In the genomic region with DNA sequence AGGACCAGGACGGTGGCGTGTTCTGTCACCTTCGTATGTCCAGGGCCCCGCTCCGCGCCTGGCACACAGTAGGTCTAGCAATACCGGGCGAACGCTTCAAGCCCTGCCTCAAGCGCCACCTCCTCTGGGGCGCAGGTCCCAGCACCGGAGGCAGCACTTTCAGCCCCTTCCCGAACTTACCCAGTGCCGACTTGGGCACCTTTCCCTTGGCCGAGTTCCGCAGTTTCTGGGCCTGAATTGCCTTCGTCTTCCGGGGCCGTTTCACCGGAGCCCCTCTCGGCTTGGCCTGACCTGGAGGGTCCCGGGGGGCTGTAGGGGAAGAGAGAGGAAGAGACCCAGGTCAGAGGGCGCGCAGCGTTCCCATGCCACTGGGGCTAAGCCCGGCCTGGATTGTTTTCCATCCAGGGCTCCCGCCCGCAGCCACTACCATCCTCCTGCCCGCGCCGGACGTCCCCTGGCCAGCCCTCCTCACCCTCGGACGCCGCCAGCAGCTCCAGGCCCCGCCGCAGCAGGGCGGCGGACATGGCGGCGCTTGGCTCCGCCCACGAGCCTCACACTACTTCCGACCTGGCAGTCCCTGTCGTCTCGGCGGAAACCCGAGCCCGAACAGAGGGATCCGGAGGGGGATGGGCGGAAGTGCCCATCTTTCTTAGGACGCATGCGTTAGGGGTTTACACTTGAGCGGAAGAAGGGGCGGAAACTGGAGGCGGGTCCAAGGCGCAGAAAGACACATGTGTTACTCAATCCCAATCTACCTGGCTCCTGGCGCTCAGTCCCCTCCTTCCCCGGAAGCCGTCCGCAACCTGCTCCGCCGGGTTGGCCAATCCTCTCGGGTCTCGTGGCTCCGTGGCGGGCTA, we compare ENCODE assay signal across 8 cellular contexts. TPM values are rescaled to one million over a fixed set of nuclear protein-coding genes. Genes with fewer than 3 reads are reported as not detected.
DNase-seq lines count a peak whose midpoint lies in the region; ATAC-seq and TF ChIP-seq lines count a peak whose summit lies in the region.

TSS of gene RPS19BP1 (minus strand) at position 534 of the 857 bp plus-strand sequence. CDS start at position 524, 10 bp downstream.

- H3K36me3 Mint-ChIP-seq in activated B cell treated with CpG ODN at 0.5 μM for 24 hours (ENCODE audit: low read depth): peaks cover 40% of the 10 kb centered on the region

- peak within 1 kb of the TSS; percentile 85 for H3K9ac ChIP-seq in smooth muscle cell (ENCODE audit: low read depth)

- peaks cover 24% of the 10 kb centered on the region for H3K79me2 ChIP-seq in smooth muscle cell (ENCODE audit: low read depth)

- H3K4me1 ChIP-seq in smooth muscle cell (ENCODE audit: low read depth): peaks cover 11% of the 10 kb centered on the region

- H3K4me3 Mint-ChIP-seq in activated B cell treated with CpG ODN at 0.5 μM for 24 hours: peak within 1 kb of the TSS; percentile 96

- H3K4me3 ChIP-seq in AG04450 (ENCODE audit: low read depth, low read length) (peak within 1 kb of the TSS; percentile 95), smooth muscle cell (peak within 1 kb of the TSS; percentile 82)

- H3K27me3 Mint-ChIP-seq in activated B cell treated with CpG ODN at 0.5 μM for 24 hours: no peaks in the 10 kb centered on the region

- H2AFZ ChIP-seq in smooth muscle cell (ENCODE audit: low read depth): peak within 1 kb of the TSS; percentile 53

- ATAC-seq in GM18909 (IDR thresholded peaks at IDR 0.05; ENCODE audit: poor library complexity, unreplicated experiment) (peak; percentile 82), HG03175 (IDR thresholded peaks at IDR 0.05; ENCODE audit: unreplicated experiment) (peak; percentile 80), activated B cell treated with CpG ODN at 0.5 μM for 24 hours (ENCODE audit: low read depth) (peak; percentile 85)

- intact Hi-C loops in activated B cell treated with CpG ODN at 0.5 μM for 24 hours (cut with micrococcal nuclease): loop anchor here (1.0 to 5.0 kb wide), 9 partner anchors 12 to 880 kb away; partner anchors contain the start of genes ADSL, ATF4, CBX6 and MIEF1

- H3K4me2 ChIP-seq in smooth muscle cell: peak within 1 kb of the TSS; percentile 86

- peaks cover 10% of the 10 kb centered on the region for H3F3A ChIP-seq in smooth muscle cell (ENCODE audit: low read depth)

- H3K4me1 Mint-ChIP-seq in activated B cell treated with CpG ODN at 0.5 μM for 24 hours: peaks cover 56% of the 10 kb centered on the region

- peak within 1 kb of the TSS; percentile 94 for H3K27ac Mint-ChIP-seq in activated B cell treated with CpG ODN at 0.5 μM for 24 hours

- H3K27ac ChIP-seq in AG04450 (ENCODE audit: low read depth, low read length) (peak within 1 kb of the TSS; percentile 21), caudate nucleus (ENCODE audit: low read depth, low read length) (peak within 1 kb of the TSS; percentile 95), smooth muscle cell (ENCODE audit: low read depth) (peak within 1 kb of the TSS; percentile 57)

- peak; percentile 98 for DNase-seq in AG04450 (ENCODE audit: low read depth, low spot score)
- DNase-seq in NCI-H345 (lab: John Stamatoyannopoulos, UW): peak; percentile 98
- peak; percentile 94 for DNase-seq in activated B cell treated with CpG ODN at 0.5 μM for 24 hours
- DNase-seq in caudate nucleus (lab: John Stamatoyannopoulos, UW): peak; percentile 68 to 99 (median 97)
- DNase-seq in iPS-NIHi7 (ENCODE audit: extremely low spot score): peak; percentile 95
- DNase-seq in smooth muscle cell (lab: John Stamatoyannopoulos, UW; ENCODE audit: unreplicated experiment): peak; percentile 89

- TF ChIP-seq CTCF in AG04450 (IDR thresholded peaks at IDR 0.05; ENCODE audit: low read depth, low read length) (no peak), activated B cell treated with CpG ODN at 0.5 μM for 24 hours (IDR thresholded peaks at IDR 0.05) (no peak), smooth muscle cell (IDR thresholded peaks at IDR 0.05; ENCODE audit: borderline replicate concordance, insufficient read depth, poor library complexity, severe bottlenecking) (no peak)

- no peaks in the 10 kb centered on the region for H3K36me3 ChIP-seq in smooth muscle cell (ENCODE audit: low read depth)

- H3K27me3 ChIP-seq in AG04450 (ENCODE audit: control insufficient read depth, insufficient read depth, low read length) (no peaks in the 10 kb centered on the region), smooth muscle cell (ENCODE audit: low read depth) (no peaks in the 10 kb centered on the region)

- H3K9me3 Mint-ChIP-seq in activated B cell treated with CpG ODN at 0.5 μM for 24 hours: no peaks in the 10 kb centered on the region

- H3K9me3 ChIP-seq in AG04450 (ENCODE audit: control insufficient read depth, insufficient read depth, low read length): no peaks in the 10 kb centered on the region; the same call in 1 of the 2 replicates
- H3K9me3 ChIP-seq in smooth muscle cell (replicated peaks; ENCODE audit: low read depth): no peaks in the 10 kb centered on the region

- WGBS in smooth muscle cell (ENCODE audit: low lambda C conversion rate): under 1% methylated on average over 67 of the region's 67 CpGs

- CTCF ChIA-PET in AG04450 (lab: Charles Lee): interaction anchor here (1.5 kb wide), 1 partner anchor 492 kb away, joined by 7 read pairs; no protein-coding TSS in a partner anchor
- CTCF ChIA-PET in activated B cell treated with CpG ODN at 0.5 μM for 24 hours (lab: Charles Lee): interaction anchor here (0.6 to 6.9 kb wide), 5 partner anchors 18 to 698 kb away, joined by 3 to 154 read pairs (median 3); no protein-coding TSS in a partner anchor

- H4K20me1 ChIP-seq in smooth muscle cell (ENCODE audit: low read depth): peaks cover 28% of the 10 kb centered on the region

- POLR2A ChIA-PET in AG04450 (lab: Yijun Ruan, JAX) (interaction anchor here (0.8 to 1.3 kb wide), 4 partner anchors 8 to 512 kb away, joined by 3 to 4 read pairs (median 4); partner anchors contain the start of gene ATF4), activated B cell treated with CpG ODN at 0.5 μM for 24 hours (lab: Charles Lee) (interaction anchor here (0.6 to 6.6 kb wide), 12 partner anchors 8 to 1342 kb away, joined by 3 to 111 read pairs (median 4); partner anchors contain the start of genes ATF4, CBX6, RPL3 and TAB1)

RNA-seq across cellular contexts. Expression of gene RPS19BP1, which starts in this region (rescaled TPM):
- polyA plus RNA-seq in AG04450 (2011; rRNA removed): 50.8 and 53.0 TPM in 2 replicates
- 7.3 and 9.3 TPM in 2 replicates for polyA minus RNA-seq in AG04450 (2011; rRNA and poly(A)+ RNA removed)
- 67.7 and 79.0 TPM in 2 replicates for total RNA-seq in activated B cell treated with CpG ODN at 0.5 μM for 24 hours
- total RNA-seq in smooth muscle cell: 42.8 and 71.6 TPM in 2 replicates
- polyA plus RNA-seq in smooth muscle cell: 97.1 and 115 TPM in 2 replicates

Comparison
In these comparisons a context has a peak if more than half of its experiments do, and no peak if none do; other contexts are left out.
1. Peak in every context shown above with its lines: DNase-seq, ATAC-seq, H3K4me3 ChIP-seq and H3K27ac ChIP-seq.
2. H3K27ac ChIP-seq: peak in every context shown above with its lines; median percentile 95 in caudate nucleus; 57 in smooth muscle cell; 21 in AG04450.